ENCODE assay signal across 19 cellular contexts in genomic region chr19:46481947-46482346, GRCh38. TPM values are rescaled to one million over a fixed set of nuclear protein-coding genes. Genes with fewer than 3 reads are reported as not detected.
A peak's percentile ranks its signal among the peaks of the same experiment; 100 is the strongest.
DNase-seq lines count a peak whose midpoint lies in the region; ATAC-seq and TF ChIP-seq lines count a peak whose summit lies in the region.
"Had no signal": no experiment of that assay in that cellular context is flagged by ENCODE, and none has a peak within 500 bp of the region (broad histone marks: within the 10 kb centered on the region; RNA-seq: fewer than 3 reads in every experiment).

No MANE protein-coding gene starts in this region.

- H3K27me3 ChIP-seq in Loucy (ENCODE audit: insufficient read depth, low read length, poor library complexity, severe bottlenecking) (no peaks in the 10 kb centered on the region), thyroid gland (no peaks in the 10 kb centered on the region), PC-9 (ENCODE audit: insufficient read depth, low read depth) (peaks cover 76% of the 10 kb centered on the region)

- ATAC-seq in GM21367 (IDR thresholded peaks at IDR 0.05; ENCODE audit: unreplicated experiment), result no peak
- ATAC-seq: HepG2, Panc1, T-helper 17 cell had no signal

- H3K9ac ChIP-seq in Loucy (ENCODE audit: low read depth, low read length, poor library complexity, severe bottlenecking), result no peak overlapping the region

- CTCF ChIA-PET in PC-9 (lab: Charles Lee), result no interaction called here

- intact Hi-C loops in thyroid gland (cut with DNase I), result loop anchor here (10.0 kb wide), 1 partner anchor 197 kb away; no protein-coding TSS in a partner anchor
- intact Hi-C loops in PC-9 (cut with micrococcal nuclease; ENCODE audit: unreplicated experiment), result no loop called here

- no peaks in the 10 kb centered on the region for H4K20me1 ChIP-seq in Loucy (ENCODE audit: insufficient read depth, low read length, poor library complexity, severe bottlenecking)
- H4K20me1 ChIP-seq in PC-9 (ENCODE audit: insufficient read depth), result no peaks in the 10 kb centered on the region; the same call in 1 of the 2 replicates

- H3F3A ChIP-seq in Loucy (ENCODE audit: low read depth) (no peaks in the 10 kb centered on the region), PC-9 (ENCODE audit: insufficient read depth, low read depth) (0 out of 2 replicates have a peak, but pooled peaks cover 6% of the 10 kb centered on the region)

- H3K27ac ChIP-seq in thyroid gland, result peak overlapping the region; percentile 17 to 40 (median 26)
- no peak overlapping the region for H3K27ac ChIP-seq in PC-9

- no peaks in the 10 kb centered on the region for H3K4me1 ChIP-seq in Loucy (ENCODE audit: insufficient read depth, low read length, poor library complexity, severe bottlenecking)
- peaks cover 0 to 3% of the 10 kb centered on the region in 2 donors for H3K4me1 ChIP-seq in thyroid gland
- H3K4me1 ChIP-seq in PC-9 (replicated peaks; ENCODE audit: insufficient read depth), result no peaks in the 10 kb centered on the region

- 65 to 69% methylated on average over 5 of the region's 5 CpGs for WGBS in thyroid gland, 2 donors

- H3K36me3 Mint-ChIP-seq in nephron (ENCODE audit: low read depth), result peaks cover 4% of the 10 kb centered on the region

- H3K4me2 ChIP-seq in Loucy (ENCODE audit: low read depth, low read length, poor library complexity, severe bottlenecking), result no peak overlapping the region
- H3K4me2 ChIP-seq in PC-9, result no peak overlapping the region

- H3K36me3 ChIP-seq in Loucy (ENCODE audit: insufficient read depth, low read length) (no peaks in the 10 kb centered on the region), thyroid gland (no peaks in the 10 kb centered on the region), PC-9 (ENCODE audit: low read depth) (no peaks in the 10 kb centered on the region)

- no peaks in the 10 kb centered on the region for H3K9me3 Mint-ChIP-seq in nephron
- H3K9me3 Mint-ChIP-seq: activated T-cell treated with anti-CD3 and anti-CD28 coated beads, Interleukin-2, amount 50 U/mL, for 24 hours; CD4-positive, alpha-beta T cell had no signal

- H3K27ac Mint-ChIP-seq in nephron, result peak overlapping the region; percentile 99 to 100 (median 100)
- H3K27ac Mint-ChIP-seq: activated T-cell treated with anti-CD3 and anti-CD28 coated beads, Interleukin-2, amount 50 U/mL, for 24 hours; CD4-positive, alpha-beta T cell; T-helper 17 cell had no signal

- peak; percentile 43 for DNase-seq in fibroblast of gingiva (ENCODE audit: low read depth)
- DNase-seq in thyroid gland, result no peak
- DNase-seq in NCI-H2107 treated with DMSO at 0.1 percent for 48 hours (lab: John Stamatoyannopoulos, UW; ENCODE audit: unreplicated experiment), result no peak
- DNase-seq in PC-9, result no peak
- no peak for DNase-seq in activated effector memory CD4-positive, alpha-beta T cell treated with Interleukin-2 at 50 U/mL for 16 hours
- DNase-seq: activated CD4-positive, alpha-beta T cell treated with anti-CD3 and anti-CD28 coated beads for 4 hours; activated T-cell treated with anti-CD3 and anti-CD28 coated beads, Interleukin-2, amount 50 U/mL, for 24 hours; amniotic stem cell; CD4-positive, alpha-beta T cell; effector CD4-positive, alpha-beta T cell; NCI-H1105 treated with DMSO at 0.1 percent for 48 hours; NCI-H524 treated with DMSO at 0.1 percent for 48 hours; stimulated activated CD4-positive, alpha-beta T cell treated with anti-CD3 and anti-CD28 coated beads, Interleukin-15, amount 100 ng/mL, for 24 hours; T-helper 17 cell had no signal

- H3K27me3 Mint-ChIP-seq in nephron (ENCODE audit: low read depth), result peaks cover 9% of the 10 kb centered on the region

- H2AFZ ChIP-seq in Loucy (ENCODE audit: low read length) (0 out of 2 replicates have a peak overlapping the region, but pooled peaks have one; percentile 27), PC-9 (no peak overlapping the region)

- H3K9me2 ChIP-seq in Loucy (replicated peaks; ENCODE audit: low read depth, low read length), result no peaks in the 10 kb centered on the region
- no peaks in the 10 kb centered on the region for H3K9me2 ChIP-seq in PC-9 (ENCODE audit: insufficient read depth)

- peak overlapping the region; percentile 27 to 83 (median 73) for H3K4me3 Mint-ChIP-seq in nephron
- H3K4me3 Mint-ChIP-seq: activated T-cell treated with anti-CD3 and anti-CD28 coated beads, Interleukin-2, amount 50 U/mL, for 24 hours; CD4-positive, alpha-beta T cell; T-helper 17 cell had no signal

- no peak for TF ChIP-seq POLR2A in thyroid gland (IDR thresholded peaks at IDR 0.05)

- H3K4me3 ChIP-seq in Loucy (ENCODE audit: low read length, poor library complexity, severe bottlenecking) (no peak overlapping the region), thyroid gland (replicated peaks in 1 of 3) (no peak overlapping the region), PC-9 (no peak overlapping the region)

- no peak for TF ChIP-seq CTCF in Loucy (conservative IDR thresholded peaks at IDR 0.05; ENCODE audit: low read length)
- TF ChIP-seq CTCF in nephron (IDR thresholded peaks at IDR 0.05; ENCODE audit: unreplicated experiment in 3 of 3), result no peak
- no peak for TF ChIP-seq CTCF in thyroid gland (IDR thresholded peaks at IDR 0.05)
- no peak for TF ChIP-seq CTCF in PC-9 (conservative IDR thresholded peaks at IDR 0.05)

- BruUV-seq in PC-9 (replicated peaks; lab: Mats Ljungman, UMichigan), result no TSS peak

- no peaks in the 10 kb centered on the region for H3K9me3 ChIP-seq in Loucy (ENCODE audit: insufficient read depth, low read depth, low read length)
- H3K9me3 ChIP-seq in thyroid gland, result no peaks in the 10 kb centered on the region
- H3K9me3 ChIP-seq in PC-9 (ENCODE audit: insufficient read depth, low read depth), result no peaks in the 10 kb centered on the region

- peaks cover 59% of the 10 kb centered on the region for H3K4me1 Mint-ChIP-seq in nephron

- no peaks in the 10 kb centered on the region for H3K79me2 ChIP-seq in Loucy (ENCODE audit: insufficient read depth, low read length)
- H3K79me2 ChIP-seq in PC-9 (ENCODE audit: low read depth), result no peaks in the 10 kb centered on the region

- POLR2A ChIA-PET in PC-9 (lab: Charles Lee; ENCODE audit: unreplicated experiment), result no interaction called here

RNA-seq across cellular contexts. Expression of gene PNMA8A, which starts 10.6 kb away (rescaled TPM):
- 10 to 100 TPM in 3 of 4 donors, 1 to 10 TPM in 1; 8.9 to 33.8 (median 19.5) TPM for total RNA-seq in thyroid gland
- total RNA-seq in PC-9 (2021), result not detected in 2 replicates
- total RNA-seq: CD4-positive, alpha-beta T cell; T-helper 17 cell had no signal

RNA-seq across cellular contexts. Expression of gene PNMA8B, which starts 13.7 kb away (rescaled TPM):
- 1 to 10 TPM; 1.3 to 1.5 (median 1.5) TPM for total RNA-seq in thyroid gland
- total RNA-seq in PC-9 (2021), result not detected in 2 replicates
- total RNA-seq: HepG2 had no signal

RNA-seq across cellular contexts. Expression of gene PNMA8C, which starts 53.2 kb away (rescaled TPM):
- total RNA-seq in thyroid gland (under 1 TPM in 1 of 4 donors, not detected in 3; 0.11 TPM), PC-9 (2021) (not detected in 2 replicates)
- total RNA-seq: CD4-positive, alpha-beta T cell; HepG2 had no signal
